8 cellular contexts compared by ENCODE assay signal in the genomic region with DNA sequence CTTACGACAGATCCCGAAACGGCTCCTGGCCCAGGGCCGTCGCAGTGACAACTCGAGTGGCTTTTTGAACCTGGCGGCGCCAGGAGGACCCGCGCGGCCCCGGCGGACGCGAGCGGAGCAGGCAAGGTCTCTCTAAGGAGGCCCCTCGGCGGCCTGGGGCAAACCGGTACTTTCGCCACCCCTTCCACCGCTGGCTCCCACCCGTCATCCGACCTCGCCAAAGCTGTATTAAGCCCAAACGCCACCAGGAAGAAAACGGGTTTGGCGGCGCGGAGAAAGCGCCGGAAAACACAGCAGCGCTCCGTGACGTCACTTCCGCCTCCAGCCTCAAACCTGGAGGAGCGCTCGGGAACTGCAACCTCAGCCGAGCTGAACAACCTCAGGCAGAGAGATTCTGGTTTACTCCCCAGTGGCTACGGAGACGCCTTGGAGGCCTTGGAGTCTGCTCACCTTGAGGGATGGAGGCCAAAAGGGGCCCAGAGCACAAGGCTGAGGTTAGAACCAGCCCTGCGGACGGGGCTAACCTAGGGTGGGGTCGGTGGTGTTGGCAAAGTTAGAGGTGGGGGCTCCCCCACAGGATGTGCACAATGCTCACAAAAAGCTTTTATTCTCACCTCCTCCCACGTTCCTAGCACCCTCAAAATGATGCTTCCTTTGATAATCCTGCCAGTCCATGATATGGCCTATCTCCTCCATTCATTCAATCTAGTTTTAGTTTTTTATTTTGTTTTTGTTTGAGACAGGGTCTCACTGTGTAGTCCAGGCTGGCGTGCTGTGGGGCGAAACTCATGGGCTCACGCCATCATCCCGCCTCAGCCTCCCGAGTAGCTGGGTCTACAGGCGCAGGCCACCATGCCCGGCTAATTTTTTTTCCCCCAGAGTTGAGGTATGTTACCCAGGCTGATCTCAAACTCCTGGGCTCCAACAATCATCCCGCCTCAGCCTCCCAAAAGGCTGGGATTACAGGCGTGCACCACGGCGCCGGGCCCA. TPM values are rescaled to one million over a fixed set of nuclear protein-coding genes. Genes with fewer than 3 reads are reported as not detected.
A peak's percentile ranks its signal among the peaks of the same experiment; 100 is the strongest.
DNase-seq lines count a peak whose midpoint lies in the region; ATAC-seq and TF ChIP-seq lines count a peak whose summit lies in the region.

A gene (minus strand): TSS at position 295 of the 990 bp plus-strand sequence. CDS start 15,484 bp downstream, outside the sequence.

- intact Hi-C loops in lower leg skin (cut with DNase I; ENCODE audit: low total_unique reads): no loop called here

- peak within 1 kb of the TSS; percentile 89 to 94 for H3K4me3 ChIP-seq in duodenal mucosa (ENCODE audit: low read depth in 1 of 2, low read length in 2 of 2)
- peak within 1 kb of the TSS; percentile 82 for H3K4me3 ChIP-seq in lower leg skin (ENCODE audit: low read depth, poor library complexity, severe bottlenecking)

- H3K4me1 ChIP-seq in duodenal mucosa (ENCODE audit: control insufficient read depth in 1 of 2, insufficient read depth in 2 of 2, low read length in 2 of 2): peaks cover 7 to 16% of the 10 kb centered on the region in 2 donors

- H3K9me3 ChIP-seq in duodenal mucosa (ENCODE audit: control insufficient read depth in 1 of 2, low read length in 2 of 2): no peaks in the 10 kb centered on the region

- H3K36me3 ChIP-seq in duodenal mucosa (ENCODE audit: control insufficient read depth in 1 of 2, insufficient read depth in 2 of 2, low read length in 2 of 2): peaks cover 16 to 22% of the 10 kb centered on the region in 2 donors

- DNase-seq in CD1c-positive myeloid dendritic cell (ENCODE audit: extremely low spot score) (peak; percentile 97), NCI-H774 (lab: John Stamatoyannopoulos, UW) (peak; percentile 86), lower leg skin (ENCODE audit: low spot score in 2 of 2) (peak; percentile 86 to 97)
- DNase-seq in activated CD4-positive, alpha-beta T cell treated with anti-CD3 and anti-CD28 coated beads, Interleukin-2, amount 50 U/mL, for 48 hours: peak; percentile 92 to 94
- peak; percentile 87 to 90 for DNase-seq in stimulated activated CD4-positive, alpha-beta T cell treated with anti-CD3 and anti-CD28 coated beads, Interleukin-4, amount 100 ng/mL, for 48 hours (ENCODE audit: low read depth in 2 of 2)

- no peak for TF ChIP-seq POLR2A in lower leg skin (IDR thresholded peaks at IDR 0.05)

- 14 to 18% methylated on average over 44 to 53 of the region's 56 CpGs for WGBS in lower leg skin, 2 donors

- TF ChIP-seq CTCF in lower leg skin (IDR thresholded peaks at IDR 0.05): peak in 1 of 3 donors; percentile 82

- peak within 1 kb of the TSS; percentile 80 for H3K27ac ChIP-seq in duodenal mucosa (ENCODE audit: low read depth, low read length)

- peak within 1 kb of the TSS; percentile 84 for H3K9ac ChIP-seq in duodenal mucosa (ENCODE audit: low read depth in 1 of 2, low read length in 2 of 2)

- H3K27me3 ChIP-seq in duodenal mucosa (ENCODE audit: control insufficient read depth in 1 of 2, insufficient read depth in 2 of 2, low read length in 2 of 2): no peaks in the 10 kb centered on the region

- ATAC-seq in GM19395 (IDR thresholded peaks at IDR 0.05; ENCODE audit: unreplicated experiment) (peak; percentile 91), HG03565 (IDR thresholded peaks at IDR 0.05; ENCODE audit: unreplicated experiment) (peak; percentile 82)

RNA-seq across cellular contexts. Expression of the gene that starts here (rescaled TPM):
- total RNA-seq in lower leg skin: 10 to 100 TPM; 19.1 to 34.4 (median 29.8) TPM

Comparison
In these comparisons a context has a peak if more than half of its experiments do, and no peak if none do; other contexts are left out.
1. Peak in every context shown above with its lines: DNase-seq, ATAC-seq, H3K4me3 ChIP-seq and H3K27ac ChIP-seq.